1 cellular context compared by ENCODE assay signal in genomic region chr4:154534296-154534695, GRCh38.
TF ChIP-seq lines count a peak whose summit lies in the region.

No MANE protein-coding gene starts in this region.

TF ChIP-seq in K562, 482 proteins besides CTCF, POLR2A, EP300 and RAD21:
- TF ChIP-seq FOXM1 (IDR thresholded peaks at IDR 0.05; ENCODE audit: low read depth) (no peak), FOXM1 (CRISPR knock-in tag; IDR thresholded peaks at IDR 0.05; ENCODE audit: low read depth) (no peak), TBL1XR1 (IDR thresholded peaks at IDR 0.05; ENCODE audit: low read length in 2 of 2) (no peak), ZNF280A (IDR thresholded peaks at IDR 0.05; ENCODE audit: low read depth, partially characterized antibody) (no peak), NCOA4 (IDR thresholded peaks at IDR 0.05; ENCODE audit: partially characterized antibody) (no peak), PRDM10 (IDR thresholded peaks at IDR 0.05; ENCODE audit: partially characterized antibody) (no peak), THAP12 (CRISPR knock-in tag; IDR thresholded peaks at IDR 0.05) (no peak), ELK1 (CRISPR knock-in tag; IDR thresholded peaks at IDR 0.05) (no peak), FOXK1 (CRISPR knock-in tag; IDR thresholded peaks at IDR 0.05; ENCODE audit: borderline replicate concordance) (no peak), ETS1 (conservative IDR thresholded peaks at IDR 0.05; ENCODE audit: control insufficient read depth, low read depth, low read length) (no peak), CXXC5 (CRISPR knock-in tag; IDR thresholded peaks at IDR 0.05) (no peak), MED1 (CRISPR knock-in tag; IDR thresholded peaks at IDR 0.05; ENCODE audit: borderline replicate concordance) (no peak), ZNF436 (CRISPR knock-in tag; IDR thresholded peaks at IDR 0.05) (no peak), PATZ1 (CRISPR knock-in tag; IDR thresholded peaks at IDR 0.05; ENCODE audit: borderline replicate concordance) (no peak), ZNF184 (CRISPR knock-in tag; IDR thresholded peaks at IDR 0.05) (no peak)
